Comparison of ENCODE assay signal across 16 cellular contexts in the genomic region with DNA sequence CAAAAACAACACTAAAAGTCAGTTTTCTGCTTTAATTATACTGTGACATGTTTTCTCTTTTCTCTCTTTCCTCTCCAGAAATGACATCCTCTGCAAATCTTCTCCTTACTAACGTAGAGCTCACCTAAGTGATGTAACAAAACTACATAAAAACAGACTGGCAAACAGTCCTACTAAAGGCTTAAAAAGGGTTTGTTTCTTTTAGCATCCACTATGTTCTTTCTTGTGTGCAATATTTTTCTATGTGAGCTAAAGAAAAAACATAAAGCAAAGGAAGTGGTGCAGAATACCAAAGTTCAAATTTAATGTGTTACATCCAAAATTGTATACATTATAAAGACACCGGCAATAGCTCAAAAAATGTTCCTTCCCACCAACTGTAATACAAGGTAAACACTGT. TPM values are rescaled to one million over a fixed set of nuclear protein-coding genes. Genes with fewer than 3 reads are reported as not detected.
DNase-seq lines count a peak whose midpoint lies in the region; ATAC-seq lines count a peak whose summit lies in the region.
"Had no signal": no experiment of that assay in that cellular context is flagged by ENCODE, and none has a peak within 500 bp of the region (broad histone marks: within the 10 kb centered on the region; RNA-seq: fewer than 3 reads in every experiment).

No MANE protein-coding gene starts in this region.

- H3K9me3 Mint-ChIP-seq in stimulated activated naive CD8-positive, alpha-beta T cell treated with anti-CD3 and anti-CD28 coated beads, Interleukin-15, Interleukin-2, amounts not matched to agents 100 ng/mL and 50 ng/mL, for 24 hours, result no peaks in the 10 kb centered on the region
- no peaks in the 10 kb centered on the region for H3K9me3 Mint-ChIP-seq in activated naive CD8-positive, alpha-beta T cell (ENCODE audit: low read depth)
- H3K9me3 Mint-ChIP-seq in naive thymus-derived CD4-positive, alpha-beta T cell, result peaks cover 0 to 2% (median 0%) of the 10 kb centered on the region in 11 donors
- no peaks in the 10 kb centered on the region for H3K9me3 Mint-ChIP-seq in stimulated activated naive CD8-positive, alpha-beta T cell treated with anti-CD3 and anti-CD28 coated beads, Interleukin-15, amount 100 ng/mL, for 72 hours

- peaks cover 25 to 50% of the 10 kb centered on the region in 2 donors for H3K4me1 ChIP-seq in naive thymus-derived CD4-positive, alpha-beta T cell (ENCODE audit: control insufficient read depth in 2 of 2, insufficient read depth in 2 of 2, low read length in 2 of 2)

- H3K4me3 ChIP-seq in naive thymus-derived CD4-positive, alpha-beta T cell (ENCODE audit: low read length), result no peak overlapping the region

- no peak for ATAC-seq in stimulated activated naive CD8-positive, alpha-beta T cell treated with anti-CD3 and anti-CD28 coated beads, Interleukin-15, Interleukin-2, amounts not matched to agents 100 U/mL and 50 U/mL, for 24 hours
- peak; percentile 24 for ATAC-seq in naive thymus-derived CD4-positive, alpha-beta T cell
- no peak for ATAC-seq in stimulated activated naive CD8-positive, alpha-beta T cell treated with anti-CD3 and anti-CD28 coated beads, Interleukin-15, amount 100 ng/mL, for 72 hours
- no peak for ATAC-seq in HG03565 (IDR thresholded peaks at IDR 0.05; ENCODE audit: unreplicated experiment)
- ATAC-seq: PC-3 had no signal

- peaks cover 92% of the 10 kb centered on the region for H3K4me1 Mint-ChIP-seq in stimulated activated naive CD8-positive, alpha-beta T cell treated with anti-CD3 and anti-CD28 coated beads, Interleukin-15, Interleukin-2, amounts not matched to agents 100 ng/mL and 50 ng/mL, for 24 hours (ENCODE audit: low read depth)
- peaks cover 81% of the 10 kb centered on the region for H3K4me1 Mint-ChIP-seq in activated naive CD8-positive, alpha-beta T cell (ENCODE audit: low read depth)
- peaks cover 66 to 97% (median 90%) of the 10 kb centered on the region in 7 donors for H3K4me1 Mint-ChIP-seq in naive thymus-derived CD4-positive, alpha-beta T cell
- peaks cover 86% of the 10 kb centered on the region for H3K4me1 Mint-ChIP-seq in stimulated activated naive CD8-positive, alpha-beta T cell treated with anti-CD3 and anti-CD28 coated beads, Interleukin-15, amount 100 ng/mL, for 72 hours

- no peak for DNase-seq in stimulated activated naive CD8-positive, alpha-beta T cell treated with anti-CD3 and anti-CD28 coated beads, Interleukin-15, Interleukin-2, amounts not matched to agents 100 U/mL and 50 U/mL, for 24 hours
- peak in 4 of 9 donors; percentile 21 to 51 (median 39) for DNase-seq in naive thymus-derived CD4-positive, alpha-beta T cell
- no peak for DNase-seq in stimulated activated naive CD8-positive, alpha-beta T cell treated with anti-CD3 and anti-CD28 coated beads, Interleukin-15, amount 100 ng/mL, for 72 hours
- no peak for DNase-seq in RPMI8226
- DNase-seq in activated effector memory CD4-positive, alpha-beta T cell treated with Interleukin-2 at 50 U/mL for 16 hours, result no peak
- DNase-seq: DMS79, HCEC 1CT, NCI-H1092, NCI-H146, NCI-H2081 treated with DMSO at 0.1 percent for 48 hours, NCI-H510A, NCI-H82, PC-3 had no signal

- H3K27ac Mint-ChIP-seq in stimulated activated naive CD8-positive, alpha-beta T cell treated with anti-CD3 and anti-CD28 coated beads, Interleukin-15, Interleukin-2, amounts not matched to agents 100 ng/mL and 50 ng/mL, for 24 hours, result no peak overlapping the region
- peak overlapping the region; percentile 83 for H3K27ac Mint-ChIP-seq in activated naive CD8-positive, alpha-beta T cell
- H3K27ac Mint-ChIP-seq in naive thymus-derived CD4-positive, alpha-beta T cell, result peak overlapping the region; percentile 51 to 94 (median 76)
- H3K27ac Mint-ChIP-seq in stimulated activated naive CD8-positive, alpha-beta T cell treated with anti-CD3 and anti-CD28 coated beads, Interleukin-15, amount 100 ng/mL, for 72 hours, result no peak overlapping the region

- no peaks in the 10 kb centered on the region for H3K36me3 ChIP-seq in naive thymus-derived CD4-positive, alpha-beta T cell (ENCODE audit: control insufficient read depth in 2 of 3, insufficient read depth in 3 of 3, low read length in 3 of 3)

- peaks cover 38% of the 10 kb centered on the region for H3K36me3 Mint-ChIP-seq in stimulated activated naive CD8-positive, alpha-beta T cell treated with anti-CD3 and anti-CD28 coated beads, Interleukin-15, Interleukin-2, amounts not matched to agents 100 ng/mL and 50 ng/mL, for 24 hours (ENCODE audit: low read depth)
- H3K36me3 Mint-ChIP-seq in activated naive CD8-positive, alpha-beta T cell, result peaks cover 16% of the 10 kb centered on the region
- H3K36me3 Mint-ChIP-seq in naive thymus-derived CD4-positive, alpha-beta T cell, result peaks cover 7 to 37% (median 21%) of the 10 kb centered on the region in 5 donors

- POLR2A ChIA-PET in naive thymus-derived CD4-positive, alpha-beta T cell (lab: Charles Lee), result interaction anchor here (1.1 to 1.7 kb wide), 3 partner anchors 13 to 17 kb away, joined by 4 to 11 read pairs (median 8); no protein-coding TSS in a partner anchor

- no peaks in the 10 kb centered on the region for H3K9me3 ChIP-seq in naive thymus-derived CD4-positive, alpha-beta T cell (ENCODE audit: control insufficient read depth in 2 of 3, low read length in 3 of 3)

- no peaks in the 10 kb centered on the region for H3K27me3 Mint-ChIP-seq in stimulated activated naive CD8-positive, alpha-beta T cell treated with anti-CD3 and anti-CD28 coated beads, Interleukin-15, Interleukin-2, amounts not matched to agents 100 ng/mL and 50 ng/mL, for 24 hours
- H3K27me3 Mint-ChIP-seq in activated naive CD8-positive, alpha-beta T cell, result no peaks in the 10 kb centered on the region
- no peaks in the 10 kb centered on the region for H3K27me3 Mint-ChIP-seq in naive thymus-derived CD4-positive, alpha-beta T cell
- H3K27me3 Mint-ChIP-seq in stimulated activated naive CD8-positive, alpha-beta T cell treated with anti-CD3 and anti-CD28 coated beads, Interleukin-15, amount 100 ng/mL, for 72 hours, result no peaks in the 10 kb centered on the region

- no peaks in the 10 kb centered on the region for H3K27me3 ChIP-seq in naive thymus-derived CD4-positive, alpha-beta T cell (ENCODE audit: control insufficient read depth in 2 of 2, insufficient read depth in 2 of 2, low read length in 2 of 2)

- intact Hi-C loops in naive thymus-derived CD4-positive, alpha-beta T cell (cut with micrococcal nuclease), result no loop called here

- H3K4me3 Mint-ChIP-seq in stimulated activated naive CD8-positive, alpha-beta T cell treated with anti-CD3 and anti-CD28 coated beads, Interleukin-15, Interleukin-2, amounts not matched to agents 100 ng/mL and 50 ng/mL, for 24 hours, result peak overlapping the region; percentile 8
- peak overlapping the region; percentile 6 for H3K4me3 Mint-ChIP-seq in activated naive CD8-positive, alpha-beta T cell
- peak overlapping the region in 8 of 10 donors; percentile 33 to 64 (median 54) for H3K4me3 Mint-ChIP-seq in naive thymus-derived CD4-positive, alpha-beta T cell
- H3K4me3 Mint-ChIP-seq in stimulated activated naive CD8-positive, alpha-beta T cell treated with anti-CD3 and anti-CD28 coated beads, Interleukin-15, amount 100 ng/mL, for 72 hours, result peak overlapping the region; percentile 17 to 36

- CTCF ChIA-PET in naive thymus-derived CD4-positive, alpha-beta T cell (lab: Charles Lee), result interaction anchor here (0.6 to 1.6 kb wide), 2 partner anchors 77 to 1241 kb away, joined by 4 to 10 read pairs; no protein-coding TSS in a partner anchor

- no peak overlapping the region for H3K27ac ChIP-seq in naive thymus-derived CD4-positive, alpha-beta T cell (ENCODE audit: low read depth, low read length)

RNA-seq across cellular contexts. Expression of gene USP24, which starts 14.5 kb away (rescaled TPM):
- 10 to 100 TPM; 47.3 to 91.4 (median 75.4) TPM for total RNA-seq in naive thymus-derived CD4-positive, alpha-beta T cell
- 10 to 100 TPM in 1 of 2 donors, 1 to 10 TPM in 1; 4.7 to 10.3 TPM for polyA plus RNA-seq in naive thymus-derived CD4-positive, alpha-beta T cell

Comparison
In these comparisons a context has a peak if more than half of its experiments do, and no peak if none do; other contexts are left out.
1. H3K27ac Mint-ChIP-seq: peak in activated naive CD8-positive, alpha-beta T cell (single experiment) and naive thymus-derived CD4-positive, alpha-beta T cell (9 of 9); none in stimulated activated naive CD8-positive, alpha-beta T cell treated with anti-CD3 and anti-CD28 coated beads, Interleukin-15, Interleukin-2, amounts not matched to agents 100 ng/mL and 50 ng/mL, for 24 hours (single experiment) and stimulated activated naive CD8-positive, alpha-beta T cell treated with anti-CD3 and anti-CD28 coated beads, Interleukin-15, amount 100 ng/mL, for 72 hours (0 of 2).
2. Peak in every context shown above with its lines, with median percentiles within 50 percentile points of each other: H3K4me3 Mint-ChIP-seq.